Comparison of ENCODE assay signal across 13 cellular contexts in the genomic region with DNA sequence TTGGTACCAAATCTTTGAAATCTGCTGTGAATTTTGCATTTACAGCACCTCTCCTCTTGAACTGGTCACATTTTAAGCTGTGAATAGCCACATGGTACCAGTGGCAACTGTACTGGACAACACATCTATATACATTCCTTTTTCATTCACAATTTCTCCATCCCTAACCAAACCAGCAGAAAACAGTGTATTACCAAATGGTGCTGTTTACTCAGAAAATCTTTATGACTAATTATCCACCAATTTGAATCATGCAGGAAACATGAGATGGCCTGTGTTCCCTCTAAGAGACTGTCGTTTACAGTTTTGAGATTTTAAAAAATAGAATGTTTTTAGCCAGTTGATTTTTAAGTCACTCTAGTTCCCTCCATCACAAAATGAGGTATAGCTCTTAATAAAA. TPM values are rescaled to one million over a fixed set of nuclear protein-coding genes. Genes with fewer than 3 reads are reported as not detected.
DNase-seq lines count a peak whose midpoint lies in the region; ATAC-seq and TF ChIP-seq lines count a peak whose summit lies in the region.
"Had no signal": no experiment of that assay in that cellular context is flagged by ENCODE, and none has a peak within 500 bp of the region (broad histone marks: within the 10 kb centered on the region; RNA-seq: fewer than 3 reads in every experiment).

No MANE protein-coding gene starts in this region.

- H3K4me3 ChIP-seq in RWPE2 (ENCODE audit: severe bottlenecking), result no peak overlapping the region
- no peak overlapping the region for H3K4me3 ChIP-seq in fibroblast of lung (replicated peaks in 1 of 4; ENCODE audit: control extremely low read depth in 1 of 4, insufficient read depth in 1 of 4, low read depth in 3 of 4, low read length in 4 of 4)
- no peak overlapping the region for H3K4me3 ChIP-seq in OCI-LY7 (ENCODE audit: low read depth, low read length, poor library complexity, severe bottlenecking)
- H3K4me3 ChIP-seq: ascending aorta had no signal

- peak overlapping the region; percentile 38 for H3K27ac Mint-ChIP-seq in activated CD4-positive, alpha-beta memory T cell treated with anti-CD3 and anti-CD28 coated beads for 36 hours
- no peak overlapping the region for H3K27ac Mint-ChIP-seq in activated CD4-positive, alpha-beta memory T cell treated with anti-CD3 and anti-CD28 coated beads, Interleukin-2, amount 10 ng/mL, durations not matched to agents 7 days and 5 days

- H3K27ac ChIP-seq in RWPE2 (ENCODE audit: poor library complexity, severe bottlenecking), result peak overlapping the region; percentile 52
- peak overlapping the region; percentile 70 for H3K27ac ChIP-seq in fibroblast of lung (ENCODE audit: insufficient read depth, low read length)
- H3K27ac ChIP-seq in OCI-LY7 (ENCODE audit: low read depth, low read length, poor library complexity, severe bottlenecking), result no peak overlapping the region

- peaks cover 13% of the 10 kb centered on the region for H3K36me3 Mint-ChIP-seq in activated CD4-positive, alpha-beta memory T cell treated with anti-CD3 and anti-CD28 coated beads for 36 hours
- peaks cover 21% of the 10 kb centered on the region for H3K36me3 Mint-ChIP-seq in activated CD4-positive, alpha-beta memory T cell treated with anti-CD3 and anti-CD28 coated beads, Interleukin-2, amount 10 ng/mL, durations not matched to agents 7 days and 5 days (ENCODE audit: low read depth)

- H3K9ac ChIP-seq in fibroblast of lung (ENCODE audit: insufficient read depth, low read length), result no peak overlapping the region

- H3K36me3 ChIP-seq in RWPE2 (ENCODE audit: low read depth) (no peaks in the 10 kb centered on the region), fibroblast of lung (ENCODE audit: control insufficient read depth, insufficient read depth, low read length) (no peaks in the 10 kb centered on the region), OCI-LY7 (ENCODE audit: insufficient read depth, low read length) (no peaks in the 10 kb centered on the region)
- H3K36me3 ChIP-seq: ascending aorta had no signal

- H3K4me1 Mint-ChIP-seq in activated CD4-positive, alpha-beta memory T cell treated with anti-CD3 and anti-CD28 coated beads for 36 hours (ENCODE audit: low read depth), result peaks cover 15% of the 10 kb centered on the region
- peaks cover 17% of the 10 kb centered on the region for H3K4me1 Mint-ChIP-seq in activated CD4-positive, alpha-beta memory T cell treated with anti-CD3 and anti-CD28 coated beads, Interleukin-2, amount 10 ng/mL, durations not matched to agents 7 days and 5 days

- no peaks in the 10 kb centered on the region for H3K79me2 ChIP-seq in fibroblast of lung (ENCODE audit: control insufficient read depth, insufficient read depth, low read length)
- no peaks in the 10 kb centered on the region for H3K79me2 ChIP-seq in OCI-LY7 (ENCODE audit: insufficient read depth, low read depth, low read length)

- H2AFZ ChIP-seq in fibroblast of lung (ENCODE audit: low read length) (no peak overlapping the region), OCI-LY7 (ENCODE audit: low read length) (no peak overlapping the region)

- no TSS peak for BruUV-seq in OCI-LY7 (replicated peaks; lab: Mats Ljungman, UMichigan)

- H3K27me3 ChIP-seq in RWPE2 (ENCODE audit: insufficient read depth, poor library complexity, severe bottlenecking) (no peaks in the 10 kb centered on the region), fibroblast of lung (ENCODE audit: control insufficient read depth, insufficient read depth, low read length) (no peaks in the 10 kb centered on the region)
- H3K27me3 ChIP-seq: ascending aorta had no signal

- H3K4me2 ChIP-seq in fibroblast of lung (ENCODE audit: extremely low read depth, insufficient read depth, low read length), result peak overlapping the region; percentile 19
- no peak overlapping the region for H3K4me2 ChIP-seq in OCI-LY7 (ENCODE audit: low read length)

- H3K9me3 Mint-ChIP-seq in activated CD4-positive, alpha-beta memory T cell treated with anti-CD3 and anti-CD28 coated beads for 36 hours, result no peaks in the 10 kb centered on the region
- H3K9me3 Mint-ChIP-seq in activated CD4-positive, alpha-beta memory T cell treated with anti-CD3 and anti-CD28 coated beads, Interleukin-2, amount 10 ng/mL, durations not matched to agents 7 days and 5 days, result no peaks in the 10 kb centered on the region

- H3K9me3 ChIP-seq in RWPE2 (ENCODE audit: severe bottlenecking), result no peaks in the 10 kb centered on the region
- H3K9me3 ChIP-seq in fibroblast of lung (ENCODE audit: control insufficient read depth, insufficient read depth, low read depth, low read length), result no peaks in the 10 kb centered on the region
- H3K9me3 ChIP-seq in OCI-LY7 (ENCODE audit: low read length), result no peaks in the 10 kb centered on the region
- H3K9me3 ChIP-seq: ascending aorta had no signal

- no peak for TF ChIP-seq CTCF in RWPE2 (IDR thresholded peaks at IDR 0.05; ENCODE audit: poor library complexity, severe bottlenecking)
- TF ChIP-seq CTCF in fibroblast of lung (conservative IDR thresholded peaks at IDR 0.05 in 1 of 2, IDR thresholded peaks at IDR 0.05 in 1 of 2; ENCODE audit: low read depth in 1 of 2, low read length in 2 of 2), result no peak
- no peak for TF ChIP-seq CTCF in OCI-LY7 (conservative IDR thresholded peaks at IDR 0.05; ENCODE audit: low read length)

- intact Hi-C loops in activated CD4-positive, alpha-beta memory T cell treated with anti-CD3 and anti-CD28 coated beads for 36 hours (cut with micrococcal nuclease), result loop anchor here (2.0 kb wide), 4 partner anchors 14 to 758 kb away; no protein-coding TSS in a partner anchor
- intact Hi-C loops in OCI-LY7 (cut with micrococcal nuclease; ENCODE audit: unreplicated experiment), result loop anchor here (2.0 to 10.0 kb wide), 3 partner anchors 206 to 758 kb away; partner anchors contain the start of gene BACH1

- CTCF ChIA-PET in activated CD4-positive, alpha-beta memory T cell treated with anti-CD3 and anti-CD28 coated beads for 36 hours (lab: Charles Lee), result interaction anchor here (1.3 to 7.5 kb wide), 6 partner anchors 17 to 286 kb away, joined by 3 to 72 read pairs (median 9); partner anchors contain the start of gene CCT8
- CTCF ChIA-PET in activated CD4-positive, alpha-beta memory T cell treated with anti-CD3 and anti-CD28 coated beads, Interleukin-2, amount 10 ng/mL, durations not matched to agents 7 days and 5 days (lab: Charles Lee), result interaction anchor here (0.9 to 2.8 kb wide), 5 partner anchors 9 to 280 kb away, joined by 3 to 11 read pairs (median 8); no protein-coding TSS in a partner anchor
- CTCF ChIA-PET in OCI-LY7 (lab: Charles Lee; ENCODE audit: unreplicated experiment), result no interaction called here

- POLR2A ChIA-PET in activated CD4-positive, alpha-beta memory T cell treated with anti-CD3 and anti-CD28 coated beads for 36 hours (lab: Charles Lee), result interaction anchor here (1.5 kb wide), 1 partner anchor 208 kb away, joined by 3 read pairs; the partner anchor contains the start of gene BACH1
- POLR2A ChIA-PET in activated CD4-positive, alpha-beta memory T cell treated with anti-CD3 and anti-CD28 coated beads, Interleukin-2, amount 10 ng/mL, durations not matched to agents 7 days and 5 days (lab: Charles Lee), result no interaction called here
- POLR2A ChIA-PET in OCI-LY7 (lab: Charles Lee), result interaction anchor here (0.6 to 1.0 kb wide), 2 partner anchors 51 to 257 kb away, joined by 3 to 6 read pairs; no protein-coding TSS in a partner anchor

- no peaks in the 10 kb centered on the region for H3K9me2 ChIP-seq in OCI-LY7 (ENCODE audit: insufficient read depth, low read length)

- peak; percentile 93 for ATAC-seq in RWPE2 (ENCODE audit: low read depth)

- H3K4me1 ChIP-seq in RWPE2 (ENCODE audit: insufficient read depth, poor library complexity, severe bottlenecking) (peaks cover 20% of the 10 kb centered on the region), fibroblast of lung (ENCODE audit: control insufficient read depth, extremely low read depth, insufficient read depth, low read length) (peaks cover 9% of the 10 kb centered on the region), OCI-LY7 (ENCODE audit: insufficient read depth, low read length, poor library complexity, severe bottlenecking) (no peaks in the 10 kb centered on the region)

- H4K20me1 ChIP-seq in fibroblast of lung (ENCODE audit: control insufficient read depth, extremely low read depth, insufficient read depth, low read length), result no peaks in the 10 kb centered on the region
- H4K20me1 ChIP-seq in OCI-LY7 (ENCODE audit: insufficient read depth, low read length), result no peaks in the 10 kb centered on the region

- no peak overlapping the region for H3K4me3 Mint-ChIP-seq in activated CD4-positive, alpha-beta memory T cell treated with anti-CD3 and anti-CD28 coated beads for 36 hours
- no peak overlapping the region for H3K4me3 Mint-ChIP-seq in activated CD4-positive, alpha-beta memory T cell treated with anti-CD3 and anti-CD28 coated beads, Interleukin-2, amount 10 ng/mL, durations not matched to agents 7 days and 5 days

- H3K27me3 Mint-ChIP-seq in activated CD4-positive, alpha-beta memory T cell treated with anti-CD3 and anti-CD28 coated beads for 36 hours, result no peaks in the 10 kb centered on the region
- H3K27me3 Mint-ChIP-seq in activated CD4-positive, alpha-beta memory T cell treated with anti-CD3 and anti-CD28 coated beads, Interleukin-2, amount 10 ng/mL, durations not matched to agents 7 days and 5 days, result peaks cover 3% of the 10 kb centered on the region

- no peak for DNase-seq in activated CD4-positive, alpha-beta memory T cell treated with anti-CD3 and anti-CD28 coated beads for 36 hours
- DNase-seq in activated CD4-positive, alpha-beta memory T cell treated with anti-CD3 and anti-CD28 coated beads, Interleukin-2, amount 10 ng/mL, durations not matched to agents 7 days and 5 days, result no peak
- DNase-seq in RWPE2 (ENCODE audit: low spot score) (no peak), fibroblast of lung (ENCODE audit: low read depth in 2 of 2) (peak; percentile 76 to 83), stromal cell of bone marrow (ENCODE audit: low read depth) (peak; percentile 44), DMS 273 treated with DMSO at 0.1 percent for 48 hours (lab: John Stamatoyannopoulos, UW) (no peak), OCI-LY7 (ENCODE audit: low spot score) (no peak), HUDEP-2 (lab: John Stamatoyannopoulos, UW; ENCODE audit: unreplicated experiment in 76 of 76) (no peak)
- DNase-seq: ACHN, kidney, NCI-H187 treated with DMSO at 0.1 percent for 48 hours had no signal

RNA-seq across cellular contexts. Expression of gene CCT8, which starts 17.6 kb away (rescaled TPM):
- 100 to 1,000 TPM; 431 to 435 TPM for total RNA-seq in activated CD4-positive, alpha-beta memory T cell treated with anti-CD3 and anti-CD28 coated beads for 36 hours
- 100 to 1,000 TPM; 214 to 216 TPM for total RNA-seq in activated CD4-positive, alpha-beta memory T cell treated with anti-CD3 and anti-CD28 coated beads, Interleukin-2, amount 10 ng/mL, durations not matched to agents 7 days and 5 days
- 207 and 230 TPM in 2 replicates for total RNA-seq in fibroblast of lung
- polyA plus RNA-seq in fibroblast of lung, result 209 and 286 TPM in 2 replicates
- polyA plus RNA-seq in fibroblast of lung (2012), result 156 and 217 TPM in 2 replicates
- polyA minus RNA-seq in fibroblast of lung (ENCODE audit: low replicate concordance), result 16.7 and 17.4 TPM in 2 replicates
- total RNA-seq in OCI-LY7 (2014; rRNA removed; shearing (Covaris generic)), result 229 and 240 TPM in 2 replicates
- total RNA-seq in OCI-LY7 (2022), result 332 and 375 TPM in 2 replicates

RNA-seq across cellular contexts. Expression of gene MAP3K7CL, which starts 39.4 kb away (rescaled TPM):
- total RNA-seq in activated CD4-positive, alpha-beta memory T cell treated with anti-CD3 and anti-CD28 coated beads for 36 hours, result 1 to 10 TPM; 4.8 to 5.7 TPM
- 1 to 10 TPM; 6.7 to 7.7 TPM for total RNA-seq in activated CD4-positive, alpha-beta memory T cell treated with anti-CD3 and anti-CD28 coated beads, Interleukin-2, amount 10 ng/mL, durations not matched to agents 7 days and 5 days
- 50.6 and 176 TPM in 2 replicates for total RNA-seq in fibroblast of lung
- 58.3 and 91.7 TPM in 2 replicates for polyA plus RNA-seq in fibroblast of lung
- 57.2 and 88.9 TPM in 2 replicates for polyA plus RNA-seq in fibroblast of lung (2012)
- 37.5 and 64.2 TPM in 2 replicates for polyA minus RNA-seq in fibroblast of lung (ENCODE audit: low replicate concordance)
- total RNA-seq in OCI-LY7 (2014; rRNA removed; shearing (Covaris generic)), result 2.1 and 7.8 TPM in 2 replicates
- 13.0 TPM in 2 replicates for total RNA-seq in OCI-LY7 (2022)
- polyA plus RNA-seq: neural cell had no signal

Comparison
In these comparisons a context has a peak if more than half of its experiments do, and no peak if none do; other contexts are left out.
1. DNase-seq: peak in fibroblast of lung (2 of 2) and stromal cell of bone marrow (single experiment); none in activated CD4-positive, alpha-beta memory T cell treated with anti-CD3 and anti-CD28 coated beads for 36 hours (single experiment), activated CD4-positive, alpha-beta memory T cell treated with anti-CD3 and anti-CD28 coated beads, Interleukin-2, amount 10 ng/mL, durations not matched to agents 7 days and 5 days (single experiment), RWPE2 (single experiment), DMS 273 treated with DMSO at 0.1 percent for 48 hours (single experiment), OCI-LY7 (single experiment) and HUDEP-2 (0 of 76).